ENCODE assay signal across 38 cellular contexts in genomic region chr2:204356128-204356527, GRCh38.
"Had no signal": no experiment of that assay in that cellular context is flagged by ENCODE, and none has a peak within 500 bp of the region (broad histone marks: within the 10 kb centered on the region; RNA-seq: fewer than 3 reads in every experiment).

No MANE protein-coding gene starts in this region.

- H3K9me3 Mint-ChIP-seq: activated B cell treated with CpG ODN at 0.5 μM for 24 hours; activated CD4-positive, alpha-beta memory T cell treated with anti-CD3 and anti-CD28 coated beads for 36 hours; activated CD4-positive, alpha-beta T cell treated with anti-CD3 and anti-CD28 coated beads, Interleukin-2, amount 10 ng/mL, durations not matched to agents 24 days and 14 days; activated CD8-positive, alpha-beta T cell treated with anti-CD3 and anti-CD28 coated beads for 36 hours; activated naive CD4-positive, alpha-beta T cell treated with anti-CD3 and anti-CD28 coated beads for 36 hours; activated naive CD4-positive, alpha-beta T cell treated with anti-CD3 and anti-CD28 coated beads, Interleukin-2, amount 50 U/mL, for 72 hours; activated naive CD8-positive, alpha-beta T cell treated with anti-CD3 and anti-CD28 coated beads for 36 hours; activated T-cell treated with anti-CD3 and anti-CD28 coated beads, Interleukin-2, amount 50 U/mL, for 4 hours; activated T-cell treated with anti-CD3 and anti-CD28 coated beads, Interleukin-2, amount 50 U/mL, for 72 hours; activated T-helper 1 cell treated with anti-CD3 and anti-CD28 coated beads, Interleukin-12 subunit alpha, Interleukin-12 subunit beta, Interleukin-2, Interleukin-4 antibody, amounts not matched to agents 30 ng/mL and 10 ng/mL and 1 ng/mL, durations not matched to agents 14 hours and 24 hours and 36 hours; activated T-helper 17 cell treated with anti-CD3 and anti-CD28 coated beads, Interleukin-2, amount 50 U/mL, for 72 hours; central memory CD8-positive, alpha-beta T cell; T-helper 1 cell treated with Interleukin-12 subunit alpha and Interleukin-12 subunit beta and Interleukin-4 antibody, amounts not matched to agents 30 μg/mL and 1 μg/mL, for 36 hours; T-helper 2 cell treated with Interferon-gamma antibody and Interleukin-4, amounts not matched to agents 5 μg/mL and 100 μg/mL, for 36 hours had no signal

- ATAC-seq: activated CD8-positive, alpha-beta T cell treated with anti-CD3 and anti-CD28 coated beads for 36 hours; activated naive CD4-positive, alpha-beta T cell treated with anti-CD3 and anti-CD28 coated beads, Interleukin-2, amount 50 U/mL, for 72 hours; activated T-cell treated with anti-CD3 and anti-CD28 coated beads, Interleukin-2, amount 50 U/mL, for 4 hours; activated T-cell treated with anti-CD3 and anti-CD28 coated beads, Interleukin-2, amount 50 U/mL, for 72 hours; activated T-helper 17 cell treated with anti-CD3 and anti-CD28 coated beads, Interleukin-2, amount 50 U/mL, for 72 hours; body of pancreas had no signal

- H3K9me3 ChIP-seq: adrenal gland, body of pancreas had no signal

- FAIRE-seq: astrocyte, bronchial epithelial cell, TTC549 had no signal

- H3K4me3 Mint-ChIP-seq: activated B cell treated with CpG ODN at 0.5 μM for 24 hours; activated CD4-positive, alpha-beta memory T cell treated with anti-CD3 and anti-CD28 coated beads for 36 hours; activated CD4-positive, alpha-beta T cell treated with anti-CD3 and anti-CD28 coated beads, Interleukin-2, amount 10 ng/mL, durations not matched to agents 24 days and 14 days; activated CD8-positive, alpha-beta T cell treated with anti-CD3 and anti-CD28 coated beads for 36 hours; activated naive CD4-positive, alpha-beta T cell treated with anti-CD3 and anti-CD28 coated beads for 36 hours; activated naive CD8-positive, alpha-beta T cell treated with anti-CD3 and anti-CD28 coated beads for 36 hours; activated T-cell treated with anti-CD3 and anti-CD28 coated beads, Interleukin-2, amount 50 U/mL, for 4 hours; activated T-cell treated with anti-CD3 and anti-CD28 coated beads, Interleukin-2, amount 50 U/mL, for 72 hours; activated T-helper 1 cell treated with anti-CD3 and anti-CD28 coated beads, Interleukin-12 subunit alpha, Interleukin-12 subunit beta, Interleukin-2, Interleukin-4 antibody, amounts not matched to agents 30 ng/mL and 10 ng/mL and 1 ng/mL, durations not matched to agents 14 hours and 24 hours and 36 hours; activated T-helper 17 cell treated with anti-CD3 and anti-CD28 coated beads, Interleukin-2, amount 50 U/mL, for 72 hours; central memory CD8-positive, alpha-beta T cell; T-helper 1 cell treated with Interleukin-12 subunit alpha and Interleukin-12 subunit beta and Interleukin-4 antibody, amounts not matched to agents 30 μg/mL and 1 μg/mL, for 36 hours; T-helper 2 cell treated with Interferon-gamma antibody and Interleukin-4, amounts not matched to agents 5 μg/mL and 100 μg/mL, for 36 hours had no signal

- H3K36me3 Mint-ChIP-seq: activated CD4-positive, alpha-beta memory T cell treated with anti-CD3 and anti-CD28 coated beads for 36 hours; activated naive CD4-positive, alpha-beta T cell treated with anti-CD3 and anti-CD28 coated beads, Interleukin-2, amount 50 U/mL, for 72 hours; activated naive CD8-positive, alpha-beta T cell treated with anti-CD3 and anti-CD28 coated beads for 36 hours had no signal

- H3K27me3 ChIP-seq: adrenal gland, body of pancreas, cardiac muscle cell had no signal

- H3K27me3 Mint-ChIP-seq: activated naive CD8-positive, alpha-beta T cell treated with anti-CD3 and anti-CD28 coated beads for 36 hours had no signal

- H3K4me1 ChIP-seq: adrenal gland, body of pancreas had no signal

- DNase-seq: activated B cell treated with CpG ODN at 0.5 μM for 24 hours; activated CD4-positive, alpha-beta memory T cell treated with anti-CD3 and anti-CD28 coated beads for 36 hours; activated CD4-positive, alpha-beta T cell treated with anti-CD3 and anti-CD28 coated beads for 4 hours; activated CD4-positive, alpha-beta T cell treated with anti-CD3 and anti-CD28 coated beads, Interleukin-2, amount 10 ng/mL, durations not matched to agents 24 days and 14 days; activated CD4-positive, alpha-beta T cell treated with anti-CD3 and anti-CD28 coated beads, Interleukin-2, amount 50 U/mL, for 1 hour; activated CD4-positive, alpha-beta T cell treated with anti-CD3 and anti-CD28 coated beads, Interleukin-2, amount 50 U/mL, for 4 hours; activated CD4-positive, CD25-positive, alpha-beta regulatory T cell treated with anti-CD3 and anti-CD28 coated beads, Interleukin-2, amount 50 U/mL, for 72 hours; activated CD8-positive, alpha-beta memory T cell treated with anti-CD3 and anti-CD28 coated beads, Interleukin-2, amount 50 U/mL, for 4 hours; activated CD8-positive, alpha-beta T cell treated with anti-CD3 and anti-CD28 coated beads for 36 hours; activated effector memory CD4-positive, alpha-beta T cell treated with anti-CD3 and anti-CD28 coated beads, Interleukin-2, amount 50 U/mL, for 16 hours; activated gamma-delta T cell treated with Interleukin-2 at 50 U/mL for 16 hours; activated naive CD4-positive, alpha-beta T cell; activated naive CD4-positive, alpha-beta T cell treated with anti-CD3 and anti-CD28 coated beads for 36 hours; activated naive CD4-positive, alpha-beta T cell treated with anti-CD3 and anti-CD28 coated beads, Interleukin-2, amount 50 U/mL, for 16 hours; activated naive CD8-positive, alpha-beta T cell treated with anti-CD3 and anti-CD28 coated beads for 36 hours; activated T-cell treated with anti-CD3 and anti-CD28 coated beads for 4 hours; activated T-cell treated with anti-CD3 and anti-CD28 coated beads, Interleukin-2, amount 50 U/mL, for 1 hour; activated T-cell treated with anti-CD3 and anti-CD28 coated beads, Interleukin-2, amount 50 U/mL, for 4 hours; activated T-cell treated with anti-CD3 and anti-CD28 coated beads, Interleukin-2, amount 50 U/mL, for 72 hours; adrenal gland; amniotic stem cell; aorta; body of pancreas; cerebellar nuclear complex; T-helper 1 cell; T-helper 2 cell; T-helper 9 cell had no signal

- H3K4me1 Mint-ChIP-seq: activated B cell treated with CpG ODN at 0.5 μM for 24 hours; activated CD4-positive, alpha-beta T cell treated with anti-CD3 and anti-CD28 coated beads, Interleukin-2, amount 10 ng/mL, durations not matched to agents 24 days and 14 days; activated naive CD8-positive, alpha-beta T cell treated with anti-CD3 and anti-CD28 coated beads for 36 hours; activated T-helper 17 cell treated with anti-CD3 and anti-CD28 coated beads, Interleukin-2, amount 50 U/mL, for 72 hours; central memory CD8-positive, alpha-beta T cell had no signal

- H3K4me3 ChIP-seq: adrenal gland, body of pancreas, cardiac muscle cell had no signal

- H3K36me3 ChIP-seq: adrenal gland, cardiac muscle cell had no signal

- H3K27ac Mint-ChIP-seq: activated B cell treated with CpG ODN at 0.5 μM for 24 hours; activated CD4-positive, alpha-beta memory T cell treated with anti-CD3 and anti-CD28 coated beads for 36 hours; activated CD4-positive, alpha-beta T cell treated with anti-CD3 and anti-CD28 coated beads, Interleukin-2, amount 10 ng/mL, durations not matched to agents 24 days and 14 days; activated CD8-positive, alpha-beta T cell treated with anti-CD3 and anti-CD28 coated beads for 36 hours; activated naive CD4-positive, alpha-beta T cell treated with anti-CD3 and anti-CD28 coated beads for 36 hours; activated naive CD4-positive, alpha-beta T cell treated with anti-CD3 and anti-CD28 coated beads, Interleukin-2, amount 50 U/mL, for 72 hours; activated naive CD8-positive, alpha-beta T cell treated with anti-CD3 and anti-CD28 coated beads for 36 hours; activated T-cell treated with anti-CD3 and anti-CD28 coated beads, Interleukin-2, amount 50 U/mL, for 72 hours; activated T-helper 1 cell treated with anti-CD3 and anti-CD28 coated beads, Interleukin-12 subunit alpha, Interleukin-12 subunit beta, Interleukin-2, Interleukin-4 antibody, amounts not matched to agents 30 ng/mL and 10 ng/mL and 1 ng/mL, durations not matched to agents 14 hours and 24 hours and 36 hours; activated T-helper 17 cell treated with anti-CD3 and anti-CD28 coated beads, Interleukin-2, amount 50 U/mL, for 72 hours; T-helper 1 cell treated with Interleukin-12 subunit alpha and Interleukin-12 subunit beta and Interleukin-4 antibody, amounts not matched to agents 30 μg/mL and 1 μg/mL, for 36 hours; T-helper 2 cell treated with Interferon-gamma antibody and Interleukin-4, amounts not matched to agents 5 μg/mL and 100 μg/mL, for 36 hours had no signal

- H3K27ac ChIP-seq: adrenal gland, body of pancreas, cardiac muscle cell, VCaP had no signal
